ENCODE assay signal across 9 cellular contexts in genomic region chr1:240599299-240599698, GRCh38. TPM values are rescaled to one million over a fixed set of nuclear protein-coding genes. Genes with fewer than 3 reads are reported as not detected.
"Had no signal": no experiment of that assay in that cellular context is flagged by ENCODE, and none has a peak within 500 bp of the region (broad histone marks: within the 10 kb centered on the region; RNA-seq: fewer than 3 reads in every experiment).

No MANE protein-coding gene starts in this region.

- H3K9me3 Mint-ChIP-seq: GM23338, H9 had no signal

- ATAC-seq: GM23338, K562 had no signal

- H3K4me3 Mint-ChIP-seq: GM23338, H9 had no signal

- H3K4me3 ChIP-seq: GM23338, K562 had no signal

- H3K4me2 ChIP-seq: GM23338 had no signal

- H2AFZ ChIP-seq: GM23338 had no signal

- H3K27ac Mint-ChIP-seq: GM23338, H9 had no signal

- FAIRE-seq: H1, H54, HTR-8/SVneo, K562 had no signal

- DNase-seq: H9, HCEC 1CT, KG1 had no signal

- H3K4me1 Mint-ChIP-seq: GM23338, H9 had no signal

RNA-seq across cellular contexts. Expression of gene GREM2, which starts 12.7 kb away (rescaled TPM):
- total RNA-seq: H1, H9, HT-29 had no signal
